In genomic region chr18:9899550-9899930, GRCh38 we compare ENCODE assay signal across 8 cellular contexts. TPM values are rescaled to one million over a fixed set of nuclear protein-coding genes. Genes with fewer than 3 reads are reported as not detected.
"Had no signal": no experiment of that assay in that cellular context is flagged by ENCODE, and none has a peak within 500 bp of the region (broad histone marks: within the 10 kb centered on the region; RNA-seq: fewer than 3 reads in every experiment).

No MANE protein-coding gene starts in this region.

RNA-seq across cellular contexts. Expression of gene TXNDC2, which starts 13.8 kb away (rescaled TPM):
- total RNA-seq: activated CD4-positive, alpha-beta memory T cell treated with anti-CD3 and anti-CD28 coated beads for 36 hours; activated naive CD8-positive, alpha-beta T cell treated with anti-CD3 and anti-CD28 coated beads for 36 hours; activated T-cell treated with anti-CD3 and anti-CD28 coated beads, Interleukin-2, amount 50 U/mL, for 4 hours; ascending aorta; cardiac muscle cell; OCI-LY7; T-cell; T-helper 17 cell had no signal
- polyA plus RNA-seq: cardiac muscle cell had no signal
